9 cellular contexts compared by ENCODE assay signal in the genomic region with DNA sequence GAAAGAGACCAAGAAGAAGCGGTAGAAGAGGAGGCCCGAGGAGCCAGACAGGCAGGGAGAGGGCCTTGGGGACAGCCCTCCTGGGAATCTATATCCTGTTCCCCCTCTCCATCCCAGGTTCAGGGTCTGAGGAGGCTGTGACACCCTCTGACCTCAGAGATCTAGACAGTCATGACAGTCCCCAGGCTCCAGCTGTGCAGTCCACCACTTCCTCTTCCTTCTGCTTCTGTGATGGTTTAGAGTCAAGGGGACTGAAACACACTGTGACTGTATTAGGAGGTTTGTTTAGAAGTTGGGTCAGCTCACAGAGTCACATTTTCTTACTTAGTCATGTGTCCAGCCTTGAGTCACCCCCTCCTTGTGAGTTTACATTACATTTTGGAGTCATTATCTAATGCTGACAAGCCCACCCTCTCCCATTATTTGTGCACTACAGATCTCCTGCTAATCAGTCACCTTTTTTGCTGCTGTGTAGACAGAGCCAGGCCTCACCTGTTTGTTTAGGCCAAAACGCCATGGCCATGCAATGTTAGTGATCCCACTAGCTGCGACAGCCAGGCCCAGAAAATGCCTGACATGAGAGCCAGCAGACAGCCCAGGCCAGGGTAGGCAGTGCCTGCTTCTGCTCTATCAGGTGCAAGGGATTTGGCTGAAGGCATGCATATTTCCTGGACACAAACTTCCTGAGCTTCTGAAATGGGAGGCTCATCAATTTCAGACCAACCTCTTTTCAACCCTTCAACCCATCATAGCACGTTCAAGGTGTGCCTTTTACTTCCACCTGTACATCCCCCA. TPM values are rescaled to one million over a fixed set of nuclear protein-coding genes. Genes with fewer than 3 reads are reported as not detected.
A peak's percentile ranks its signal among the peaks of the same experiment; 100 is the strongest.
DNase-seq lines count a peak whose midpoint lies in the region; ATAC-seq and TF ChIP-seq lines count a peak whose summit lies in the region.
"Had no signal": no experiment of that assay in that cellular context is flagged by ENCODE, and none has a peak within 500 bp of the region (broad histone marks: within the 10 kb centered on the region; RNA-seq: fewer than 3 reads in every experiment).

No MANE protein-coding gene starts in this region.

- intact Hi-C loops in Right ventricle myocardium inferior (cut with DNase I) (no loop called here), cardiac septum (cut with DNase I) (no loop called here), PC-9 (cut with micrococcal nuclease; ENCODE audit: unreplicated experiment) (no loop called here), testis (cut with DNase I; ENCODE audit: low total_unique reads) (no loop called here)

- peaks cover 32% of the 10 kb centered on the region for H3K79me2 ChIP-seq in PC-9 (ENCODE audit: low read depth)

- H3K9me2 ChIP-seq in PC-9 (ENCODE audit: insufficient read depth) = no peaks in the 10 kb centered on the region

- 93 to 94% methylated on average over 5 of the region's 5 CpGs for WGBS in testis, 2 donors

- no peak for TF ChIP-seq CTCF in PC-9 (conservative IDR thresholded peaks at IDR 0.05)
- no peak for TF ChIP-seq CTCF in testis (IDR thresholded peaks at IDR 0.05)

- H3F3A ChIP-seq in PC-9 (ENCODE audit: insufficient read depth, low read depth) = peaks cover 5% of the 10 kb centered on the region; the same call in 1 of the 2 replicates

- no peaks in the 10 kb centered on the region for H4K20me1 ChIP-seq in PC-9 (ENCODE audit: insufficient read depth)

- H2AFZ ChIP-seq in PC-9 = no peak overlapping the region
- H2AFZ ChIP-seq: parathyroid adenoma had no signal

- peaks cover 27% of the 10 kb centered on the region for H3K4me1 ChIP-seq in PC-9 (replicated peaks; ENCODE audit: insufficient read depth)
- no peaks in the 10 kb centered on the region for H3K4me1 ChIP-seq in testis
- H3K4me1 ChIP-seq: parathyroid adenoma had no signal

- ATAC-seq in Right ventricle myocardium inferior = peak; percentile 58
- peak; percentile 99 for ATAC-seq in HG02885 (IDR thresholded peaks at IDR 0.05; ENCODE audit: poor library complexity, unreplicated experiment)

- no peak for DNase-seq in Right ventricle myocardium inferior (ENCODE audit: missing footprints)
- no peak for DNase-seq in cardiac septum (ENCODE audit: low spot score)
- no peak for DNase-seq in PC-9
- peak; percentile 36 for DNase-seq in iris pigment epithelial cell (ENCODE audit: low read depth)
- DNase-seq in testis = no peak
- no peak for DNase-seq in midbrain (lab: John Stamatoyannopoulos, UW)
- DNase-seq in germinal center (ENCODE audit: low spot score) = no peak

- H3K4me3 ChIP-seq in PC-9 (no peak overlapping the region), testis (no peak overlapping the region)

- H3K27ac ChIP-seq in PC-9 = peak overlapping the region; percentile 16; the same call in 1 of the 2 replicates
- no peak overlapping the region for H3K27ac ChIP-seq in testis
- H3K27ac ChIP-seq: parathyroid adenoma had no signal

- H3K27me3 ChIP-seq in PC-9 (ENCODE audit: insufficient read depth, low read depth) = no peaks in the 10 kb centered on the region
- no peaks in the 10 kb centered on the region for H3K27me3 ChIP-seq in testis

- POLR2A ChIA-PET in PC-9 (lab: Charles Lee; ENCODE audit: unreplicated experiment) = no interaction called here

- CTCF ChIA-PET in PC-9 (lab: Charles Lee) = no interaction called here

- no peaks in the 10 kb centered on the region for H3K9me3 ChIP-seq in PC-9 (ENCODE audit: insufficient read depth, low read depth)
- no peaks in the 10 kb centered on the region for H3K9me3 ChIP-seq in testis

- H3K36me3 ChIP-seq in PC-9 (ENCODE audit: low read depth) (no peaks in the 10 kb centered on the region), testis (ENCODE audit: low read depth, missing control alignments) (no peaks in the 10 kb centered on the region)

- no peak for TF ChIP-seq POLR2A in testis (IDR thresholded peaks at IDR 0.05)

- peak overlapping the region; percentile 26; the same call in 1 of the 2 replicates for H3K4me2 ChIP-seq in PC-9

- no TSS peak for BruUV-seq in PC-9 (replicated peaks; lab: Mats Ljungman, UMichigan)

RNA-seq across cellular contexts. Expression of gene MANBA, which starts 26.0 kb away (rescaled TPM):
- total RNA-seq in Right ventricle myocardium inferior = 24.8 TPM
- total RNA-seq in cardiac septum = 29.8 TPM
- 9.8 and 11.8 TPM in 2 replicates for total RNA-seq in PC-9 (2021)
- 10 to 100 TPM; 13.6 to 22.7 TPM for total RNA-seq in testis
- polyA plus RNA-seq in testis (ENCODE audit: insufficient read depth, low read depth, low replicate concordance) = 9.2 TPM
